In genomic region chr13:26011996-26012688, GRCh38 we compare ENCODE assay signal across 8 cellular contexts. TPM values are rescaled to one million over a fixed set of nuclear protein-coding genes. Genes with fewer than 3 reads are reported as not detected.
DNase-seq lines count a peak whose midpoint lies in the region; ATAC-seq and TF ChIP-seq lines count a peak whose summit lies in the region.

No MANE protein-coding gene starts in this region.

- peak overlapping the region in 1 of 6 donors; percentile 50 for H3K27ac Mint-ChIP-seq in immature natural killer cell

- H3K9me1 ChIP-seq in IMR-90 (ENCODE audit: insufficient read depth, low read length): no peaks in the 10 kb centered on the region

- no peak overlapping the region for H3K14ac ChIP-seq in IMR-90 (replicated peaks; ENCODE audit: low read depth, low read length)

- H2BK120ac ChIP-seq in IMR-90 (ENCODE audit: low read depth, low read length): no peak overlapping the region

- H2BK5ac ChIP-seq in IMR-90 (ENCODE audit: low read depth, low read length, poor library complexity, severe bottlenecking): no peak overlapping the region

- no peak overlapping the region for H3K23ac ChIP-seq in IMR-90 (ENCODE audit: low read depth, low read length)

- no peak overlapping the region for H3K56ac ChIP-seq in IMR-90 (ENCODE audit: extremely low read depth, insufficient read depth, low read length)

- H3K4ac ChIP-seq in IMR-90 (ENCODE audit: low read depth, low read length): no peak overlapping the region

- no peak overlapping the region for H3K27ac ChIP-seq in IMR-90 (ENCODE audit: insufficient read depth, low read length)

- H3K18ac ChIP-seq in IMR-90 (ENCODE audit: low read depth, low read length): no peak overlapping the region

- no peak for ATAC-seq in IMR-90 (ENCODE audit: low read depth)

- TF ChIP-seq RAD21 in IMR-90 (IDR thresholded peaks at IDR 0.05; ENCODE audit: low read length): no peak

- no peak overlapping the region for H2AK5ac ChIP-seq in IMR-90 (ENCODE audit: low read depth, low read length)

- DNase-seq in IMR-90 (no peak), immature natural killer cell (peak; percentile 37 to 45 (median 43)), NCI-H146 treated with DMSO at 0.1 percent for 48 hours (lab: John Stamatoyannopoulos, UW; ENCODE audit: unreplicated experiment) (no peak), GM19240 (ENCODE audit: insufficient read length, low spot score) (no peak), C1 segment of cervical spinal cord (lab: John Stamatoyannopoulos, UW) (no peak), cerebellum (ENCODE audit: low spot score) (no peak)
- peak; percentile 22 to 36 for DNase-seq in activated T-helper 1 cell treated with anti-CD3 and anti-CD28 coated beads, Interleukin-2, amount 50 U/mL, for 16 hours (ENCODE audit: low read depth in 1 of 2, low spot score in 1 of 2)
- peak; percentile 47 for DNase-seq in stimulated activated CD8-positive, alpha-beta memory T cell treated with anti-CD3 and anti-CD28 coated beads, Interleukin-12 subunit alpha, Interleukin-12 subunit beta, amount 100 ng/mL, for 4 hours (ENCODE audit: low read depth)

- no peak overlapping the region for H4K5ac ChIP-seq in IMR-90 (ENCODE audit: low read depth, low read length)

- no peak for TF ChIP-seq CTCF in IMR-90 (conservative IDR thresholded peaks at IDR 0.05; ENCODE audit: low read depth, low read length)

- H2BK15ac ChIP-seq in IMR-90 (ENCODE audit: low read depth, low read length): no peak overlapping the region

- H3K4me1 Mint-ChIP-seq in immature natural killer cell: peaks cover 0 to 8% of the 10 kb centered on the region in 2 donors

- no peaks in the 10 kb centered on the region for H3K79me1 ChIP-seq in IMR-90 (ENCODE audit: low read depth in 1 of 2, low read length in 2 of 2)

- no peak overlapping the region for H4K91ac ChIP-seq in IMR-90 (ENCODE audit: insufficient read depth, low read depth, low read length)

- POLR2A ChIA-PET in IMR-90 (lab: Charles Lee; ENCODE audit: unreplicated experiment): no interaction called here

- no peaks in the 10 kb centered on the region for H3K4me1 ChIP-seq in IMR-90 (ENCODE audit: control insufficient read depth, insufficient read depth, low read length)

- H2BK20ac ChIP-seq in IMR-90 (ENCODE audit: low read depth, low read length): no peak overlapping the region

- H3K4me2 ChIP-seq in IMR-90 (ENCODE audit: low read depth, low read length): no peak overlapping the region

- H3K4me3 ChIP-seq in IMR-90 (ENCODE audit: insufficient read depth, low read depth, low read length): no peak overlapping the region

- TF ChIP-seq POLR2A in IMR-90 (IDR thresholded peaks at IDR 0.05; ENCODE audit: low read depth, low read length): no peak

- no TSS peak for BruUV-seq in IMR-90 (replicated peaks; lab: Mats Ljungman, UMichigan)

- no peaks in the 10 kb centered on the region for H3K9me3 ChIP-seq in IMR-90 (ENCODE audit: control insufficient read depth, insufficient read depth, low read length)

- H3K27me3 Mint-ChIP-seq in immature natural killer cell (ENCODE audit: low read depth in 3 of 3): peaks cover 0 to 11% (median 2%) of the 10 kb centered on the region in 3 donors

- dilution Hi-C loops in IMR-90 (cut with HindIII; ENCODE audit: low sequenced_read_pairs, unreplicated experiment): no loop called here

- H3K36me3 ChIP-seq in IMR-90 (ENCODE audit: control insufficient read depth, insufficient read depth, low read length): no peaks in the 10 kb centered on the region

- peak overlapping the region; percentile 67 for H2AFZ ChIP-seq in IMR-90 (replicated peaks; ENCODE audit: low read length, poor library complexity)

- no peaks in the 10 kb centered on the region for H4K20me1 ChIP-seq in IMR-90 (ENCODE audit: insufficient read depth, low read length)

- no peaks in the 10 kb centered on the region for H3K27me3 ChIP-seq in IMR-90 (ENCODE audit: control insufficient read depth, insufficient read depth, low read length)

- H3K9ac ChIP-seq in IMR-90 (ENCODE audit: low read depth, low read length): no peak overlapping the region

- in situ Hi-C loops in IMR-90 (cut with MboI; ENCODE audit: low sequenced_read_pairs): no loop called here

- no peak overlapping the region for H2AK9ac ChIP-seq in IMR-90 (replicated peaks; ENCODE audit: low read depth, low read length, poor library complexity)

- H4K8ac ChIP-seq in IMR-90 (ENCODE audit: low read depth in 2 of 2, low read length in 2 of 2): no peak overlapping the region

- H3K9me3 Mint-ChIP-seq in immature natural killer cell: no peaks in the 10 kb centered on the region

- no peaks in the 10 kb centered on the region for H3K36me3 Mint-ChIP-seq in immature natural killer cell

- CTCF ChIA-PET in IMR-90 (lab: Yijun Ruan, JAX): no interaction called here

- peak overlapping the region; percentile 48 to 82 (median 77) for H3K4me3 Mint-ChIP-seq in immature natural killer cell

- 68% methylated on average over 9 of the region's 45 CpGs; no CpG with 5 or more reads in 1 of the 2 experiments for WGBS in IMR-90 (ENCODE audit: extremely low coverage in 2 of 2, insufficient read length in 1 of 2), 2 experiments

- intact Hi-C loops in IMR-90 (cut with micrococcal nuclease): no loop called here

TF ChIP-seq in IMR-90, 13 proteins besides CTCF, POLR2A, EP300 and RAD21:
- no peak for TF ChIP-seq MAFK (IDR thresholded peaks at IDR 0.05; ENCODE audit: low read depth, low read length)
- no peak for TF ChIP-seq USF2 (IDR thresholded peaks at IDR 0.05; ENCODE audit: low read depth, low read length)
- no peak for TF ChIP-seq ELK1 (IDR thresholded peaks at IDR 0.05; ENCODE audit: borderline replicate concordance, low read depth, low read length)
- TF ChIP-seq CEBPB (IDR thresholded peaks at IDR 0.05; ENCODE audit: low read depth, low read length): no peak
- TF ChIP-seq NFE2L2 (IDR thresholded peaks at IDR 0.05; ENCODE audit: low read depth, low read length): no peak
- no peak for TF ChIP-seq CHD1 (IDR thresholded peaks at IDR 0.05; ENCODE audit: low read depth, low read length)
- TF ChIP-seq RCOR1 (IDR thresholded peaks at IDR 0.05; ENCODE audit: insufficient replicate concordance, low read length): no peak
- TF ChIP-seq FOS (IDR thresholded peaks at IDR 0.05; ENCODE audit: low read depth, low read length): no peak
- TF ChIP-seq MXI1 (IDR thresholded peaks at IDR 0.05; ENCODE audit: borderline replicate concordance, low read depth, low read length): no peak
- no peak for TF ChIP-seq RFX5 (IDR thresholded peaks at IDR 0.05; ENCODE audit: low read depth, low read length)
- TF ChIP-seq MAZ (IDR thresholded peaks at IDR 0.05; ENCODE audit: borderline replicate concordance, low read depth, low read length): no peak
- no peak for TF ChIP-seq SMC3 (IDR thresholded peaks at IDR 0.05; ENCODE audit: low read depth, low read length)
- no peak for TF ChIP-seq BHLHE40 (IDR thresholded peaks at IDR 0.05; ENCODE audit: low read depth, low read length)

RNA-seq across cellular contexts. Expression of gene SHISA2, which starts 39.7 kb away (rescaled TPM):
- under 0.01 TPM in 1 of 2 replicates, not detected in the other for total RNA-seq in IMR-90 (2012; rRNA removed)
- not detected in 2 replicates for polyA plus RNA-seq in IMR-90 (2012; rRNA removed)
- not detected in 2 replicates for polyA plus RNA-seq in IMR-90 (2012; cell fraction: cytosol; rRNA removed)
- polyA plus RNA-seq in IMR-90 (2012; cell fraction: nucleus; rRNA removed; ENCODE audit: low replicate concordance): 0.04 TPM in 1 of 2 replicates, not detected in the other
- polyA plus RNA-seq in immature natural killer cell: not detected
- 12.6 TPM for total RNA-seq in cerebellum

Comparison
In these comparisons a context has a peak if more than half of its experiments do, and no peak if none do; other contexts are left out.
1. DNase-seq: peak in activated T-helper 1 cell treated with anti-CD3 and anti-CD28 coated beads, Interleukin-2, amount 50 U/mL, for 16 hours (2 of 2), immature natural killer cell (3 of 3) and stimulated activated CD8-positive, alpha-beta memory T cell treated with anti-CD3 and anti-CD28 coated beads, Interleukin-12 subunit alpha, Interleukin-12 subunit beta, amount 100 ng/mL, for 4 hours (single experiment); none in IMR-90 (single experiment), NCI-H146 treated with DMSO at 0.1 percent for 48 hours (single experiment), GM19240 (single experiment), C1 segment of cervical spinal cord (0 of 14) and cerebellum (single experiment).
2. RNA of gene SHISA2, which starts 39.7 kb away (total RNA-seq): 12.6 TPM in cerebellum (single experiment); under 0.01 TPM in IMR-90; every median in the first group is over 10 times any median in the second.